In genomic region chr10:72310241-72310633, GRCh38 we compare ENCODE assay signal across 9 cellular contexts. TPM values are rescaled to one million over a fixed set of nuclear protein-coding genes. Genes with fewer than 3 reads are reported as not detected.
DNase-seq lines count a peak whose midpoint lies in the region; ATAC-seq and TF ChIP-seq lines count a peak whose summit lies in the region.
"Had no signal": no experiment of that assay in that cellular context is flagged by ENCODE, and none has a peak within 500 bp of the region (broad histone marks: within the 10 kb centered on the region; RNA-seq: fewer than 3 reads in every experiment).

No MANE protein-coding gene starts in this region.

- H3K4me3 Mint-ChIP-seq in stimulated activated naive CD8-positive, alpha-beta T cell treated with anti-CD3 and anti-CD28 coated beads, Interleukin-15, Interleukin-2, amounts not matched to agents 100 ng/mL and 50 ng/mL, for 24 hours = no peak overlapping the region
- H3K4me3 Mint-ChIP-seq in brain = peak overlapping the region in 2 of 5 experiments; percentile 17 to 18

- H3K79me1 ChIP-seq in mesenchymal stem cell (replicated peaks; ENCODE audit: low read length, poor library complexity, severe bottlenecking) = no peaks in the 10 kb centered on the region

- peak overlapping the region in 1 of 2 experiments; percentile 11 for H3K14ac ChIP-seq in mesenchymal stem cell (ENCODE audit: low read length in 2 of 2)

- peaks cover 67% of the 10 kb centered on the region for H3K4me1 Mint-ChIP-seq in stimulated activated naive CD8-positive, alpha-beta T cell treated with anti-CD3 and anti-CD28 coated beads, Interleukin-15, Interleukin-2, amounts not matched to agents 100 ng/mL and 50 ng/mL, for 24 hours (ENCODE audit: low read depth)
- peaks cover 48% of the 10 kb centered on the region for H3K4me1 Mint-ChIP-seq in brain

- peak overlapping the region; percentile 91 for H3K27ac Mint-ChIP-seq in stimulated activated naive CD8-positive, alpha-beta T cell treated with anti-CD3 and anti-CD28 coated beads, Interleukin-15, Interleukin-2, amounts not matched to agents 100 ng/mL and 50 ng/mL, for 24 hours
- peak overlapping the region; percentile 3 to 93 (median 88) for H3K27ac Mint-ChIP-seq in brain

- H3K27ac ChIP-seq in mesenchymal stem cell (ENCODE audit: low read length, poor library complexity, severe bottlenecking) = no peak overlapping the region
- H3K27ac ChIP-seq in vagina = peak overlapping the region; percentile 64

- no peak for DNase-seq in stimulated activated naive CD8-positive, alpha-beta T cell treated with anti-CD3 and anti-CD28 coated beads, Interleukin-15, Interleukin-2, amounts not matched to agents 100 U/mL and 50 U/mL, for 24 hours
- DNase-seq in mesenchymal stem cell = no peak
- no peak for DNase-seq in vagina (ENCODE audit: extremely low spot score in 2 of 2)
- DNase-seq in GM13976 (ENCODE audit: low spot score) = no peak
- DNase-seq in sciatic nerve (ENCODE audit: low spot score) = no peak
- DNase-seq: effector CD4-positive, alpha-beta T cell had no signal

- no peak overlapping the region for H2AK5ac ChIP-seq in mesenchymal stem cell (ENCODE audit: low read length, severe bottlenecking)

- peak overlapping the region; percentile 76 for H4K8ac ChIP-seq in mesenchymal stem cell (ENCODE audit: low read length)

- in situ Hi-C loops in GM13976 (cut with MboI; ENCODE audit: low sequenced_read_pairs, unreplicated experiment) = no loop called here

- no peak overlapping the region for H2BK5ac ChIP-seq in mesenchymal stem cell (ENCODE audit: low read depth, low read length, poor library complexity, severe bottlenecking)

- H3K4me3 ChIP-seq in mesenchymal stem cell (ENCODE audit: insufficient read depth in 1 of 2, low read depth in 1 of 2, low read length in 2 of 2) (no peak overlapping the region), vagina (no peak overlapping the region)

- H2BK120ac ChIP-seq in mesenchymal stem cell (ENCODE audit: low read depth, low read length) = peak overlapping the region; percentile 80

- H3K27me3 ChIP-seq in mesenchymal stem cell (ENCODE audit: control insufficient read depth in 1 of 2, insufficient read depth in 1 of 2, low read length in 2 of 2) (no peaks in the 10 kb centered on the region), vagina (no peaks in the 10 kb centered on the region)

- peak overlapping the region in 1 of 2 experiments; percentile 57 for H3K4ac ChIP-seq in mesenchymal stem cell (ENCODE audit: low read depth in 1 of 2, low read length in 2 of 2)

- H3K9me3 Mint-ChIP-seq in stimulated activated naive CD8-positive, alpha-beta T cell treated with anti-CD3 and anti-CD28 coated beads, Interleukin-15, Interleukin-2, amounts not matched to agents 100 ng/mL and 50 ng/mL, for 24 hours = no peaks in the 10 kb centered on the region
- peaks cover 0 to 10% (median 0%) of the 10 kb centered on the region in 5 experiments for H3K9me3 Mint-ChIP-seq in brain

- peak overlapping the region; percentile 89 to 90 for H2BK12ac ChIP-seq in mesenchymal stem cell (ENCODE audit: low read length in 2 of 2)

- H3K36me3 ChIP-seq in mesenchymal stem cell (ENCODE audit: control insufficient read depth in 1 of 2, insufficient read depth in 2 of 2, low read depth in 1 of 2, low read length in 2 of 2) (no peaks in the 10 kb centered on the region), vagina (no peaks in the 10 kb centered on the region)

- 67% methylated on average over 11 of the region's 11 CpGs for WGBS in mesenchymal stem cell

- H2AFZ ChIP-seq in mesenchymal stem cell (ENCODE audit: low read depth, low read length) = no peak overlapping the region

- TF ChIP-seq CTCF in brain (conservative IDR thresholded peaks at IDR 0.05) (no peak), vagina (IDR thresholded peaks at IDR 0.05) (no peak), GM13976 (IDR thresholded peaks at IDR 0.05; ENCODE audit: borderline replicate concordance, control extremely low read depth, extremely low read depth, insufficient read depth, missing control alignments) (no peak)

- no peak overlapping the region for H2BK15ac ChIP-seq in mesenchymal stem cell (ENCODE audit: low read depth, poor library complexity, severe bottlenecking)

- H3K9me3 ChIP-seq in mesenchymal stem cell (ENCODE audit: control insufficient read depth, low read length) (no peaks in the 10 kb centered on the region), vagina (no peaks in the 10 kb centered on the region)

- H3K4me1 ChIP-seq in mesenchymal stem cell (ENCODE audit: control insufficient read depth, insufficient read depth, low read depth, low read length) = peaks cover 20% of the 10 kb centered on the region
- H3K4me1 ChIP-seq in vagina = peaks cover 41% of the 10 kb centered on the region

- intact Hi-C loops in vagina (cut with DNase I) = no loop called here
- intact Hi-C loops in sciatic nerve (cut with DNase I) = no loop called here

- no peak for ATAC-seq in stimulated activated naive CD8-positive, alpha-beta T cell treated with anti-CD3 and anti-CD28 coated beads, Interleukin-15, Interleukin-2, amounts not matched to agents 100 U/mL and 50 U/mL, for 24 hours
- no peak for ATAC-seq in HG03135 (IDR thresholded peaks at IDR 0.05; ENCODE audit: unreplicated experiment)
- ATAC-seq in sciatic nerve = no peak

- H3K23ac ChIP-seq in mesenchymal stem cell (ENCODE audit: low read length in 2 of 2) = no peak overlapping the region

- no peaks in the 10 kb centered on the region for H3K27me3 Mint-ChIP-seq in stimulated activated naive CD8-positive, alpha-beta T cell treated with anti-CD3 and anti-CD28 coated beads, Interleukin-15, Interleukin-2, amounts not matched to agents 100 ng/mL and 50 ng/mL, for 24 hours
- no peaks in the 10 kb centered on the region for H3K27me3 Mint-ChIP-seq in brain

- H3K9ac ChIP-seq in mesenchymal stem cell (ENCODE audit: low read length) = no peak overlapping the region

- H3K36me3 Mint-ChIP-seq in stimulated activated naive CD8-positive, alpha-beta T cell treated with anti-CD3 and anti-CD28 coated beads, Interleukin-15, Interleukin-2, amounts not matched to agents 100 ng/mL and 50 ng/mL, for 24 hours (ENCODE audit: low read depth) = no peaks in the 10 kb centered on the region
- H3K36me3 Mint-ChIP-seq in brain = no peaks in the 10 kb centered on the region

- TF ChIP-seq POLR2A in vagina (IDR thresholded peaks at IDR 0.05) = no peak

- H3K4me2 ChIP-seq in mesenchymal stem cell (ENCODE audit: low read length, poor library complexity, severe bottlenecking) = no peak overlapping the region

- peak overlapping the region; percentile 96 for H4K91ac ChIP-seq in mesenchymal stem cell (ENCODE audit: low read length)

- H3K18ac ChIP-seq in mesenchymal stem cell (ENCODE audit: low read depth in 1 of 2, low read length in 2 of 2) = peak overlapping the region; percentile 91 to 93

RNA-seq across cellular contexts. Expression of gene DDIT4, which starts 36.5 kb away (rescaled TPM):
- polyA plus RNA-seq in brain (ENCODE audit: insufficient read depth, low read depth, low replicate concordance) = 121 TPM
- polyA plus RNA-seq in mesenchymal stem cell (2013, experiment 1 of 2) = 109 TPM
- 107 TPM for polyA plus RNA-seq in mesenchymal stem cell (2013, experiment 2 of 2)
- 1,063 TPM for total RNA-seq in vagina
- total RNA-seq in sciatic nerve = 232 TPM

RNA-seq across cellular contexts. Expression of gene DNAJB12, which starts 44.5 kb away (rescaled TPM):
- 29.3 TPM for polyA plus RNA-seq in brain (ENCODE audit: insufficient read depth, low read depth, low replicate concordance)
- polyA plus RNA-seq in mesenchymal stem cell (2013, experiment 1 of 2) = 28.6 TPM
- polyA plus RNA-seq in mesenchymal stem cell (2013, experiment 2 of 2) = 27.7 TPM
- total RNA-seq in vagina (29.7 TPM), sciatic nerve (50.0 TPM)
